3 cellular contexts compared by ENCODE assay signal in genomic region chr22:29912141-29912540, GRCh38.
TF ChIP-seq lines count a peak whose summit lies in the region.

No MANE protein-coding gene starts in this region.

TF ChIP-seq in A549, 52 proteins besides CTCF, POLR2A, EP300 and RAD21 (continues in another document):
- no peak for TF ChIP-seq ATOH8 (CRISPR knock-in tag; IDR thresholded peaks at IDR 0.05; ENCODE audit: low read depth)
- no peak for TF ChIP-seq PHF8 (IDR thresholded peaks at IDR 0.05; ENCODE audit: borderline replicate concordance, low read depth)
- TF ChIP-seq RFX5 (IDR thresholded peaks at IDR 0.05), result no peak
- no peak for TF ChIP-seq JUN (IDR thresholded peaks at IDR 0.05)
- no peak for TF ChIP-seq ZSCAN20 (CRISPR knock-in tag; IDR thresholded peaks at IDR 0.05)
- TF ChIP-seq RCOR1 (IDR thresholded peaks at IDR 0.05; ENCODE audit: low read depth, low read length), result no peak
- no peak for TF ChIP-seq BHLHE40 (IDR thresholded peaks at IDR 0.05; ENCODE audit: low read depth, low read length)
- TF ChIP-seq, protein P1, sequence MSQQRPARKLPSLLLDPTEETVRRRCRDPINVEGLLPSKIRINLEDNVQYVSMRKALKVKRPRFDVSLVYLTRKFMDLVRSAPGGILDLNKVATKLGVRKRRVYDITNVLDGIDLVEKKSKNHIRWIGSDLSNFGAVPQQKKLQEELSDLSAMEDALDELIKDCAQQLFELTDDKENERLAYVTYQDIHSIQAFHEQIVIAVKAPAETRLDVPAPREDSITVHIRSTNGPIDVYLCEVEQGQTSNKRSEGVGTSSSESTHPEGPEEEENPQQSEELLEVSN (IDR thresholded peaks at IDR 0.05; ENCODE audit: borderline replicate concordance, low read depth), result no peak
- TF ChIP-seq, protein P2, sequence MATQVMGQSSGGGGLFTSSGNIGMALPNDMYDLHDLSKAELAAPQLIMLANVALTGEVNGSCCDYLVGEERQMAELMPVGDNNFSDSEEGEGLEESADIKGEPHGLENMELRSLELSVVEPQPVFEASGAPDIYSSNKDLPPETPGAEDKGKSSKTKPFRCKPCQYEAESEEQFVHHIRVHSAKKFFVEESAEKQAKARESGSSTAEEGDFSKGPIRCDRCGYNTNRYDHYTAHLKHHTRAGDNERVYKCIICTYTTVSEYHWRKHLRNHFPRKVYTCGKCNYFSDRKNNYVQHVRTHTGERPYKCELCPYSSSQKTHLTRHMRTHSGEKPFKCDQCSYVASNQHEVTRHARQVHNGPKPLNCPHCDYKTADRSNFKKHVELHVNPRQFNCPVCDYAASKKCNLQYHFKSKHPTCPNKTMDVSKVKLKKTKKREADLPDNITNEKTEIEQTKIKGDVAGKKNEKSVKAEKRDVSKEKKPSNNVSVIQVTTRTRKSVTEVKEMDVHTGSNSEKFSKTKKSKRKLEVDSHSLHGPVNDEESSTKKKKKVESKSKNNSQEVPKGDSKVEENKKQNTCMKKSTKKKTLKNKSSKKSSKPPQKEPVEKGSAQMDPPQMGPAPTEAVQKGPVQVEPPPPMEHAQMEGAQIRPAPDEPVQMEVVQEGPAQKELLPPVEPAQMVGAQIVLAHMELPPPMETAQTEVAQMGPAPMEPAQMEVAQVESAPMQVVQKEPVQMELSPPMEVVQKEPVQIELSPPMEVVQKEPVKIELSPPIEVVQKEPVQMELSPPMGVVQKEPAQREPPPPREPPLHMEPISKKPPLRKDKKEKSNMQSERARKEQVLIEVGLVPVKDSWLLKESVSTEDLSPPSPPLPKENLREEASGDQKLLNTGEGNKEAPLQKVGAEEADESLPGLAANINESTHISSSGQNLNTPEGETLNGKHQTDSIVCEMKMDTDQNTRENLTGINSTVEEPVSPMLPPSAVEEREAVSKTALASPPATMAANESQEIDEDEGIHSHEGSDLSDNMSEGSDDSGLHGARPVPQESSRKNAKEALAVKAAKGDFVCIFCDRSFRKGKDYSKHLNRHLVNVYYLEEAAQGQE (IDR thresholded peaks at IDR 0.05), result no peak
- no peak for TF ChIP-seq KDM1A (IDR thresholded peaks at IDR 0.05; ENCODE audit: low read depth)
- no peak for TF ChIP-seq RARB (CRISPR knock-in tag; IDR thresholded peaks at IDR 0.05)
- no peak for TF ChIP-seq FOSB (CRISPR knock-in tag; IDR thresholded peaks at IDR 0.05)
- no peak for TF ChIP-seq ZNF302 (CRISPR knock-in tag; IDR thresholded peaks at IDR 0.05)
- no peak for TF ChIP-seq HDAC2 (IDR thresholded peaks at IDR 0.05)
- TF ChIP-seq NFE2L2 (conservative IDR thresholded peaks at IDR 0.05; ENCODE audit: low read length), result no peak
- no peak for TF ChIP-seq MAX (IDR thresholded peaks at IDR 0.05)
- TF ChIP-seq GATA3 (IDR thresholded peaks at IDR 0.05; ENCODE audit: borderline replicate concordance), result no peak
- TF ChIP-seq, protein P3, sequence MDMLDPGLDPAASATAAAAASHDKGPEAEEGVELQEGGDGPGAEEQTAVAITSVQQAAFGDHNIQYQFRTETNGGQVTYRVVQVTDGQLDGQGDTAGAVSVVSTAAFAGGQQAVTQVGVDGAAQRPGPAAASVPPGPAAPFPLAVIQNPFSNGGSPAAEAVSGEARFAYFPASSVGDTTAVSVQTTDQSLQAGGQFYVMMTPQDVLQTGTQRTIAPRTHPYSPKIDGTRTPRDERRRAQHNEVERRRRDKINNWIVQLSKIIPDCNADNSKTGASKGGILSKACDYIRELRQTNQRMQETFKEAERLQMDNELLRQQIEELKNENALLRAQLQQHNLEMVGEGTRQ (IDR thresholded peaks at IDR 0.05), result no peak

TF ChIP-seq in HEK293, 187 proteins besides CTCF, POLR2A, EP300 and RAD21 (continued from another document):
- TF ChIP-seq, protein P4, sequence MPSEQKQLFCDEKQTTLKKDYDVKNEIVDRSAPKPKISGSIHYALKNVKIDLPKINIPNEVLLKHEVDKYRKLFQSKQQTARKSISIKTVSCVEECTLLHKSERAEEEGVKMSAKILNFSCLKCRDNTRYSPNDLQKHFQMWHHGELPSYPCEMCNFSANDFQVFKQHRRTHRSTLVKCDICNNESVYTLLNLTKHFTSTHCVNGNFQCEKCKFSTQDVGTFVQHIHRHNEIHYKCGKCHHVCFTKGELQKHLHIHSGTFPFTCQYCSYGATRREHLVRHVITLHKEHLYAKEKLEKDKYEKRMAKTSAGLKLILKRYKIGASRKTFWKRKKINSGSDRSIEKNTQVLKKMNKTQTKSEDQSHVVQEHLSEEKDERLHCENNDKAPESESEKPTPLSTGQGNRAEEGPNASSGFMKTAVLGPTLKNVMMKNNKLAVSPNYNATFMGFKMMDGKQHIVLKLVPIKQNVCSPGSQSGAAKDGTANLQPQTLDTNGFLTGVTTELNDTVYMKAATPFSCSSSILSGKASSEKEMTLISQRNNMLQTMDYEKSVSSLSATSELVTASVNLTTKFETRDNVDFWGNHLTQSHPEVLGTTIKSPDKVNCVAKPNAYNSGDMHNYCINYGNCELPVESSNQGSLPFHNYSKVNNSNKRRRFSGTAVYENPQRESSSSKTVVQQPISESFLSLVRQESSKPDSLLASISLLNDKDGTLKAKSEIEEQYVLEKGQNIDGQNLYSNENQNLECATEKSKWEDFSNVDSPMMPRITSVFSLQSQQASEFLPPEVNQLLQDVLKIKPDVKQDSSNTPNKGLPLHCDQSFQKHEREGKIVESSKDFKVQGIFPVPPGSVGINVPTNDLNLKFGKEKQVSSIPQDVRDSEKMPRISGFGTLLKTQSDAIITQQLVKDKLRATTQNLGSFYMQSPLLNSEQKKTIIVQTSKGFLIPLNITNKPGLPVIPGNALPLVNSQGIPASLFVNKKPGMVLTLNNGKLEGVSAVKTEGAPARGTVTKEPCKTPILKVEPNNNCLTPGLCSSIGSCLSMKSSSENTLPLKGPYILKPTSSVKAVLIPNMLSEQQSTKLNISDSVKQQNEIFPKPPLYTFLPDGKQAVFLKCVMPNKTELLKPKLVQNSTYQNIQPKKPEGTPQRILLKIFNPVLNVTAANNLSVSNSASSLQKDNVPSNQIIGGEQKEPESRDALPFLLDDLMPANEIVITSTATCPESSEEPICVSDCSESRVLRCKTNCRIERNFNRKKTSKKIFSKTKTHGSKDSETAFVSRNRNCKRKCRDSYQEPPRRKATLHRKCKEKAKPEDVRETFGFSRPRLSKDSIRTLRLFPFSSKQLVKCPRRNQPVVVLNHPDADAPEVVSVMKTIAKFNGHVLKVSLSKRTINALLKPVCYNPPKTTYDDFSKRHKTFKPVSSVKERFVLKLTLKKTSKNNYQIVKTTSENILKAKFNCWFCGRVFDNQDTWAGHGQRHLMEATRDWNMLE (tag by site-specific recombination; conservative IDR thresholded peaks at IDR 0.05; ENCODE audit: low read depth), result no peak
- TF ChIP-seq OVOL3 (tag by site-specific recombination; IDR thresholded peaks at IDR 0.05) (no peak), ZNF510 (tag by site-specific recombination; IDR thresholded peaks at IDR 0.05; ENCODE audit: insufficient replicate concordance) (no peak)

TF ChIP-seq in H1, 55 proteins besides CTCF, POLR2A, EP300 and RAD21 (continued from another document):
- TF ChIP-seq TBP (IDR thresholded peaks at IDR 0.05; ENCODE audit: low read depth, low read length) (no peak), SP4 (IDR thresholded peaks at IDR 0.05; ENCODE audit: low read length) (no peak), EZH2 (IDR thresholded peaks at IDR 0.05; ENCODE audit: low read depth, low read length, severe bottlenecking) (no peak), RBBP5 (IDR thresholded peaks at IDR 0.05; ENCODE audit: borderline replicate concordance, low read depth, low read length) (no peak), SIX5 (IDR thresholded peaks at IDR 0.05; ENCODE audit: low read depth, low read length) (no peak), BCL11A (IDR thresholded peaks at IDR 0.05; ENCODE audit: low read depth in 2 of 2, low read length in 2 of 2) (no peak), ATF2 (IDR thresholded peaks at IDR 0.05; ENCODE audit: low read length) (no peak), POU5F1 (IDR thresholded peaks at IDR 0.05; ENCODE audit: low read depth, low read length) (no peak), SP1 (IDR thresholded peaks at IDR 0.05; ENCODE audit: low read depth, low read length) (no peak), PHF8 (conservative IDR thresholded peaks at IDR 0.05; ENCODE audit: low read depth, low read length) (no peak), ZNF274 (IDR thresholded peaks at IDR 0.05; ENCODE audit: borderline replicate concordance, extremely low read depth, low read length) (no peak), EGR1 (IDR thresholded peaks at IDR 0.05; ENCODE audit: borderline replicate concordance, low read depth, low read length) (no peak), SP2 (IDR thresholded peaks at IDR 0.05; ENCODE audit: low read length) (no peak), CREB1 (IDR thresholded peaks at IDR 0.05) (no peak), JUND (IDR thresholded peaks at IDR 0.05; ENCODE audit: low read length) (no peak), SIN3A (conservative IDR thresholded peaks at IDR 0.05 in 1 of 2, IDR thresholded peaks at IDR 0.05 in 1 of 2; ENCODE audit: low read depth in 1 of 2, low read length in 2 of 2) (no peak)
TF ChIP-seq in H1: peak in this region for 0.
